Comparison of ENCODE assay signal across 21 cellular contexts in genomic region chr9:83343366-83343765, GRCh38.
A peak's percentile ranks its signal among the peaks of the same experiment; 100 is the strongest.
DNase-seq lines count a peak whose midpoint lies in the region; ATAC-seq and TF ChIP-seq lines count a peak whose summit lies in the region.
"Had no signal": no experiment of that assay in that cellular context is flagged by ENCODE, and none has a peak within 500 bp of the region (broad histone marks: within the 10 kb centered on the region; RNA-seq: fewer than 3 reads in every experiment).

No MANE protein-coding gene starts in this region.

- H3K36me3 Mint-ChIP-seq in brain (peaks cover 24% of the 10 kb centered on the region), neural crest cell (ENCODE audit: low read depth) (no peaks in the 10 kb centered on the region)
- no peaks in the 10 kb centered on the region for H3K36me3 Mint-ChIP-seq in stimulated activated effector memory CD8-positive, alpha-beta T cell treated with anti-CD3 and anti-CD28 coated beads, Interleukin-12 subunit alpha, Interleukin-12 subunit beta, amount 100 ng/mL, for 72 hours

- TF ChIP-seq CTCF in left ventricle myocardium inferior (IDR thresholded peaks at IDR 0.05; ENCODE audit: borderline replicate concordance) (no peak), brain (conservative IDR thresholded peaks at IDR 0.05) (no peak), neural crest cell (conservative IDR thresholded peaks at IDR 0.05) (no peak), uterus (IDR thresholded peaks at IDR 0.05) (no peak)

- no peaks in the 10 kb centered on the region for H3K9me3 ChIP-seq in left ventricle myocardium inferior (replicated peaks)
- no peaks in the 10 kb centered on the region for H3K9me3 ChIP-seq in uterus
- H3K9me3 ChIP-seq: A549, HAP-1 had no signal

- H3K27ac Mint-ChIP-seq in brain (peak overlapping the region in 3 of 5 experiments; percentile 80 to 94 (median 83)), neural crest cell (ENCODE audit: unreplicated experiment) (peak overlapping the region; percentile 61)
- no peak overlapping the region for H3K27ac Mint-ChIP-seq in stimulated activated effector memory CD8-positive, alpha-beta T cell treated with anti-CD3 and anti-CD28 coated beads, Interleukin-12 subunit alpha, Interleukin-12 subunit beta, amount 100 ng/mL, for 72 hours
- H3K27ac Mint-ChIP-seq: CD4-positive, alpha-beta memory T cell; HFFc6 had no signal

- DNase-seq in left ventricle myocardium inferior (no peak), Right ventricle myocardium inferior (ENCODE audit: missing footprints) (no peak), neural crest cell (ENCODE audit: low read depth, low spot score) (no peak), Ammon's horn (ENCODE audit: low spot score) (no peak), uterus (no peak)
- no peak for DNase-seq in stimulated activated effector memory CD8-positive, alpha-beta T cell treated with anti-CD3 and anti-CD28 coated beads, Interleukin-12 subunit alpha, Interleukin-12 subunit beta, amount 100 ng/mL, for 72 hours (ENCODE audit: low spot score in 2 of 2)
- DNase-seq: 8988T; ACHN; AML-193; C1 segment of cervical spinal cord; Calu3; CD4-positive, alpha-beta memory T cell; COR-L47; DMS53; DMS79 treated with DMSO at 0.1 percent for 48 hours; GF-D8; HFFc6 had no signal

- no peak for TF ChIP-seq POLR2A in uterus (IDR thresholded peaks at IDR 0.05)

- H3K4me3 ChIP-seq in left ventricle myocardium inferior: no peak overlapping the region
- H3K4me3 ChIP-seq in uterus: no peak overlapping the region
- H3K4me3 ChIP-seq: A549, GM23248, HAP-1 had no signal

- no peaks in the 10 kb centered on the region for H3K9me3 Mint-ChIP-seq in brain
- H3K9me3 Mint-ChIP-seq in neural crest cell: no peaks in the 10 kb centered on the region
- no peaks in the 10 kb centered on the region for H3K9me3 Mint-ChIP-seq in stimulated activated effector memory CD8-positive, alpha-beta T cell treated with anti-CD3 and anti-CD28 coated beads, Interleukin-12 subunit alpha, Interleukin-12 subunit beta, amount 100 ng/mL, for 72 hours
- H3K9me3 Mint-ChIP-seq: CD4-positive, alpha-beta memory T cell; HFFc6 had no signal

- no peak for ATAC-seq in Right ventricle myocardium inferior
- ATAC-seq in stimulated activated effector memory CD8-positive, alpha-beta T cell treated with anti-CD3 and anti-CD28 coated beads, Interleukin-12 subunit alpha, Interleukin-12 subunit beta, amount 100 ng/mL, for 72 hours: no peak
- ATAC-seq: A549 had no signal

- H3K27me3 Mint-ChIP-seq in brain (no peaks in the 10 kb centered on the region), neural crest cell (ENCODE audit: low read depth) (no peaks in the 10 kb centered on the region)
- H3K27me3 Mint-ChIP-seq: CD4-positive, alpha-beta memory T cell had no signal

- intact Hi-C loops in left ventricle myocardium inferior (cut with micrococcal nuclease): no loop called here
- intact Hi-C loops in Right ventricle myocardium inferior (cut with DNase I): no loop called here
- intact Hi-C loops in uterus (cut with DNase I; ENCODE audit: low total_unique reads): no loop called here

- H3K36me3 ChIP-seq in left ventricle myocardium inferior (peaks cover 5% of the 10 kb centered on the region), uterus (no peaks in the 10 kb centered on the region)
- H3K36me3 ChIP-seq: HAP-1 had no signal

- peaks cover 21% of the 10 kb centered on the region for H3K4me1 ChIP-seq in left ventricle myocardium inferior
- no peaks in the 10 kb centered on the region for H3K4me1 ChIP-seq in uterus
- H3K4me1 ChIP-seq: A549, HAP-1 had no signal

- no peaks in the 10 kb centered on the region for H3K27me3 ChIP-seq in left ventricle myocardium inferior (ENCODE audit: low read depth)
- H3K27me3 ChIP-seq in uterus: no peaks in the 10 kb centered on the region

- H3K4me3 Mint-ChIP-seq in brain (no peak overlapping the region), neural crest cell (no peak overlapping the region)
- no peak overlapping the region for H3K4me3 Mint-ChIP-seq in stimulated activated effector memory CD8-positive, alpha-beta T cell treated with anti-CD3 and anti-CD28 coated beads, Interleukin-12 subunit alpha, Interleukin-12 subunit beta, amount 100 ng/mL, for 72 hours
- H3K4me3 Mint-ChIP-seq: CD4-positive, alpha-beta memory T cell; HFFc6 had no signal

- H3K27ac ChIP-seq in left ventricle myocardium inferior (replicated peaks) (peak overlapping the region; percentile 24), uterus (no peak overlapping the region)
- H3K27ac ChIP-seq: A549, GM23248 had no signal

- H3K4me1 Mint-ChIP-seq in brain (peaks cover 14% of the 10 kb centered on the region), neural crest cell (peaks cover 5% of the 10 kb centered on the region)
- no peaks in the 10 kb centered on the region for H3K4me1 Mint-ChIP-seq in stimulated activated effector memory CD8-positive, alpha-beta T cell treated with anti-CD3 and anti-CD28 coated beads, Interleukin-12 subunit alpha, Interleukin-12 subunit beta, amount 100 ng/mL, for 72 hours
- H3K4me1 Mint-ChIP-seq: CD4-positive, alpha-beta memory T cell had no signal
